Comparison of ENCODE assay signal across 11 cellular contexts in genomic region chr3:188217011-188217463, GRCh38.
DNase-seq lines count a peak whose midpoint lies in the region; ATAC-seq, FAIRE-seq and TF ChIP-seq lines count a peak whose summit lies in the region.
"Had no signal": no experiment of that assay in that cellular context is flagged by ENCODE, and none has a peak within 500 bp of the region (broad histone marks: within the 10 kb centered on the region; RNA-seq: fewer than 3 reads in every experiment).

No MANE protein-coding gene starts in this region.

- no peaks in the 10 kb centered on the region for H3K9me3 Mint-ChIP-seq in CD8-positive, alpha-beta T cell
- H3K9me3 Mint-ChIP-seq in HFFc6 = no peaks in the 10 kb centered on the region
- H3K9me3 Mint-ChIP-seq: mesothelial cell of epicardium had no signal

- H3K4me3 Mint-ChIP-seq in CD8-positive, alpha-beta T cell = no peak overlapping the region
- no peak overlapping the region for H3K4me3 Mint-ChIP-seq in HFFc6
- H3K4me3 Mint-ChIP-seq: mesothelial cell of epicardium had no signal

- WGBS in esophagus, 2 donors = 59 to 81% methylated on average over 4 of the region's 4 CpGs
- 24 to 57% (median 31%) methylated on average over 4 of the region's 4 CpGs for WGBS in small intestine, 3 donors

- no peak overlapping the region for H3K4me3 ChIP-seq in CD8-positive, alpha-beta T cell (ENCODE audit: low read depth, low read length)
- peak overlapping the region in 1 of 2 donors; percentile 31 for H3K4me3 ChIP-seq in esophagus (ENCODE audit: low read depth in 1 of 2, low read length in 2 of 2)
- H3K4me3 ChIP-seq in small intestine (ENCODE audit: low read depth in 1 of 2, low read length in 2 of 2) = no peak overlapping the region
- H3K4me3 ChIP-seq: K562 had no signal

- H3K27me3 Mint-ChIP-seq in CD8-positive, alpha-beta T cell (ENCODE audit: low read depth) = no peaks in the 10 kb centered on the region
- no peaks in the 10 kb centered on the region for H3K27me3 Mint-ChIP-seq in HFFc6 (ENCODE audit: insufficient read depth)

- H3K27ac ChIP-seq in CD8-positive, alpha-beta T cell (ENCODE audit: low read depth, low read length) = no peak overlapping the region
- H3K27ac ChIP-seq in esophagus (ENCODE audit: low read depth in 2 of 2, low read length in 1 of 2) (peak overlapping the region; percentile 36 to 72), small intestine (ENCODE audit: low read depth in 1 of 2, low read length in 1 of 2) (peak overlapping the region in 1 of 2 donors; percentile 83)

- no peak for TF ChIP-seq CTCF in CD8-positive, alpha-beta T cell (IDR thresholded peaks at IDR 0.05)
- no peak for TF ChIP-seq CTCF in HFFc6 (IDR thresholded peaks at IDR 0.05)

- peaks cover 19% of the 10 kb centered on the region for H3K36me3 Mint-ChIP-seq in CD8-positive, alpha-beta T cell
- peaks cover 28% of the 10 kb centered on the region for H3K36me3 Mint-ChIP-seq in HFFc6 (ENCODE audit: low read depth)

- no peaks in the 10 kb centered on the region for H3K9me3 ChIP-seq in CD8-positive, alpha-beta T cell (ENCODE audit: low read length)
- H3K9me3 ChIP-seq in esophagus (ENCODE audit: control insufficient read depth in 2 of 2, insufficient read depth in 1 of 2, low read depth in 1 of 2, low read length in 1 of 2) = no peaks in the 10 kb centered on the region
- H3K9me3 ChIP-seq in small intestine (ENCODE audit: control insufficient read depth, low read depth) = no peaks in the 10 kb centered on the region

- no peak for ATAC-seq in CD8-positive, alpha-beta T cell
- ATAC-seq in GM21381 (IDR thresholded peaks at IDR 0.05; ENCODE audit: unreplicated experiment) = no peak
- no peak for ATAC-seq in GM19035 (IDR thresholded peaks at IDR 0.05; ENCODE audit: unreplicated experiment)
- ATAC-seq: K562 had no signal

- H3K27me3 ChIP-seq in CD8-positive, alpha-beta T cell (ENCODE audit: insufficient read depth, low read length) = no peaks in the 10 kb centered on the region
- no peaks in the 10 kb centered on the region for H3K27me3 ChIP-seq in esophagus (ENCODE audit: control insufficient read depth in 1 of 2, insufficient read depth in 2 of 2, low read length in 2 of 2)
- no peaks in the 10 kb centered on the region for H3K27me3 ChIP-seq in small intestine (ENCODE audit: control insufficient read depth in 2 of 2, insufficient read depth in 2 of 2, low read length in 2 of 2)

- no peak for DNase-seq in CD8-positive, alpha-beta T cell
- DNase-seq in HFFc6 = no peak
- peak; percentile 82 for DNase-seq in small intestine
- no peak for DNase-seq in stimulated activated CD8-positive, alpha-beta memory T cell treated with anti-CD3 and anti-CD28 coated beads, Interleukin-4, amount 100 ng/mL, for 48 hours
- DNase-seq: NCI-H2081 treated with DMSO at 0.1 percent for 48 hours had no signal

- FAIRE-seq in small intestine (lab: Jason Lieb, UNC) = no peak
- FAIRE-seq: endothelial cell of umbilical vein, K562 had no signal

- peak overlapping the region; percentile 11 for H3K27ac Mint-ChIP-seq in CD8-positive, alpha-beta T cell
- peak overlapping the region; percentile 9; the same call in 1 of the 2 replicates for H3K27ac Mint-ChIP-seq in HFFc6
- H3K27ac Mint-ChIP-seq: mesothelial cell of epicardium had no signal

- POLR2A ChIA-PET in CD8-positive, alpha-beta T cell (lab: Charles Lee) = interaction anchor here (1.3 kb wide), 1 partner anchor 11 kb away, joined by 4 read pairs; no protein-coding TSS in a partner anchor

- H3K36me3 ChIP-seq in CD8-positive, alpha-beta T cell (ENCODE audit: insufficient read depth, low read length) = no peaks in the 10 kb centered on the region
- no peaks in the 10 kb centered on the region for H3K36me3 ChIP-seq in esophagus (ENCODE audit: control insufficient read depth in 2 of 2, insufficient read depth in 2 of 2, low read length in 1 of 2)
- no peaks in the 10 kb centered on the region for H3K36me3 ChIP-seq in small intestine (ENCODE audit: control insufficient read depth in 2 of 2, insufficient read depth in 2 of 2, low read length in 2 of 2)

- intact Hi-C loops in CD8-positive, alpha-beta T cell (cut with DNase I, micrococcal nuclease) = no loop called here

- no peaks in the 10 kb centered on the region for H3K4me1 ChIP-seq in CD8-positive, alpha-beta T cell (ENCODE audit: insufficient read depth, low read length)
- H3K4me1 ChIP-seq in esophagus (ENCODE audit: control insufficient read depth in 2 of 2, insufficient read depth in 2 of 2, low read length in 1 of 2) = no peaks in the 10 kb centered on the region
- H3K4me1 ChIP-seq in small intestine (ENCODE audit: control insufficient read depth in 2 of 2, insufficient read depth in 1 of 2, low read depth in 1 of 2, low read length in 1 of 2) = peaks cover 12 to 52% of the 10 kb centered on the region in 2 donors

- CTCF ChIA-PET in CD8-positive, alpha-beta T cell (lab: Charles Lee) = interaction anchor here (0.8 to 0.9 kb wide), 2 partner anchors 81 to 468 kb away, joined by 3 read pairs; no protein-coding TSS in a partner anchor

- H3K4me1 Mint-ChIP-seq in CD8-positive, alpha-beta T cell (ENCODE audit: low read depth) = peaks cover 24% of the 10 kb centered on the region
- H3K4me1 Mint-ChIP-seq in HFFc6 (ENCODE audit: low read depth) = peaks cover 66% of the 10 kb centered on the region
